15 cellular contexts compared by ENCODE assay signal in the genomic region with DNA sequence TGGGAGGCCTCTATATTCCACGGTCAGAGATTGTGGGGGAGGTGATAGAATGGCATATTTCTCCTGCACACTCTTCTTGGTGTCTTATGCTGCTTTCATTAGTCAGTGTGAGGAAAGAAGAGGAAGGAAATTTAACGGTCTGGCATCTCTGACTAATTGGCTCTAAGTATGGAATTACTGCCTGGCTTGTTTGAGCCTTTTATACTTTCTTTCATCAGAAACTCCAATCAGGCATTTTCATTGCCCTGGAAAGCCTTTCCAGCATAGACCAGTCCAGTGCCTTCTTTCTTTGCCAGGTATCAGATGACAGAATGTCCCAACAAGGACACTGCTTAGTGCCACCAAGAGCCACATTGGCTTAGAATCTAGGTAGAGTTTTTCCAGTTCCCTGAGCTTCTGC. TPM values are rescaled to one million over a fixed set of nuclear protein-coding genes. Genes with fewer than 3 reads are reported as not detected.
DNase-seq lines count a peak whose midpoint lies in the region; ATAC-seq, FAIRE-seq and TF ChIP-seq lines count a peak whose summit lies in the region.
"Had no signal": no experiment of that assay in that cellular context is flagged by ENCODE, and none has a peak within 500 bp of the region (broad histone marks: within the 10 kb centered on the region; RNA-seq: fewer than 3 reads in every experiment).

No MANE protein-coding gene starts in this region.

- H3K14ac ChIP-seq in mesenchymal stem cell (ENCODE audit: low read length in 2 of 2) = no peak overlapping the region

- H3K36me3 ChIP-seq in endothelial cell of umbilical vein (ENCODE audit: control insufficient read depth in 2 of 2, extremely low read depth in 1 of 2, insufficient read depth in 2 of 2, low read length in 2 of 2) = no peaks in the 10 kb centered on the region
- H3K36me3 ChIP-seq in mesenchymal stem cell (ENCODE audit: control insufficient read depth in 1 of 2, insufficient read depth in 2 of 2, low read depth in 1 of 2, low read length in 2 of 2) = peaks cover 0 to 36% of the 10 kb centered on the region in 2 experiments
- H3K36me3 ChIP-seq: neural progenitor cell had no signal

- H2BK12ac ChIP-seq in mesenchymal stem cell (ENCODE audit: low read length in 2 of 2) = no peak overlapping the region

- FAIRE-seq in endothelial cell of umbilical vein (lab: Jason Lieb, UNC) = peak; percentile 87

- H3K4me2 ChIP-seq in endothelial cell of umbilical vein (ENCODE audit: insufficient read depth, low read length) = peak overlapping the region; percentile 44
- no peak overlapping the region for H3K4me2 ChIP-seq in mesenchymal stem cell (ENCODE audit: low read length, poor library complexity, severe bottlenecking)

- H3K9me3 ChIP-seq in endothelial cell of umbilical vein (replicated peaks; ENCODE audit: control insufficient read depth, insufficient read depth, low read length) (no peaks in the 10 kb centered on the region), mesenchymal stem cell (ENCODE audit: control insufficient read depth, low read length) (no peaks in the 10 kb centered on the region)
- H3K9me3 ChIP-seq: testis had no signal

- no peaks in the 10 kb centered on the region for H4K20me1 ChIP-seq in endothelial cell of umbilical vein (replicated peaks; ENCODE audit: control insufficient read depth, extremely low read depth, insufficient read depth, low read length)

- no peak overlapping the region for H2BK120ac ChIP-seq in mesenchymal stem cell (ENCODE audit: low read depth, low read length)

- BruUV-seq in endothelial cell of umbilical vein (replicated peaks; lab: Mats Ljungman, UMichigan) = no TSS peak

- no peak overlapping the region for H2BK15ac ChIP-seq in mesenchymal stem cell (ENCODE audit: low read depth, poor library complexity, severe bottlenecking)

- no peak for TF ChIP-seq CTCF in AG10803 (conservative IDR thresholded peaks at IDR 0.05; ENCODE audit: low read length)
- no peak for TF ChIP-seq CTCF in endothelial cell of umbilical vein (IDR thresholded peaks at IDR 0.05; ENCODE audit: extremely low read depth in 1 of 2, insufficient read depth in 1 of 2, low read depth in 1 of 2, low read length in 2 of 2)
- no peak for TF ChIP-seq CTCF in endothelial cell (IDR thresholded peaks at IDR 0.05; ENCODE audit: unreplicated experiment)

- POLR2A ChIA-PET in endothelial cell of umbilical vein (lab: Charles Lee) = no interaction called here

- H3K9me3 Mint-ChIP-seq in endothelial cell (ENCODE audit: unreplicated experiment) = no peaks in the 10 kb centered on the region
- no peaks in the 10 kb centered on the region for H3K9me3 Mint-ChIP-seq in stimulated activated memory B cell treated with anti-CD40 and anti-IgM and Interleukin-4, amounts not matched to agents 10 μg/mL and 1 μg/mL and 100 μg/mL, for 72 hours
- H3K9me3 Mint-ChIP-seq: activated B cell treated with CpG ODN at 0.5 μM for 24 hours; activated naive CD4-positive, alpha-beta T cell treated with anti-CD3 and anti-CD28 coated beads, Interleukin-2, amount 50 U/mL, for 72 hours; H9; neural progenitor cell had no signal

- H4K91ac ChIP-seq in mesenchymal stem cell (ENCODE audit: low read length) = no peak overlapping the region

- 67% methylated on average over 2 of the region's 2 CpGs for WGBS in mesenchymal stem cell

- H3K9ac ChIP-seq in endothelial cell of umbilical vein (replicated peaks; ENCODE audit: extremely low read depth, insufficient read depth, low read length) = no peak overlapping the region
- no peak overlapping the region for H3K9ac ChIP-seq in mesenchymal stem cell (ENCODE audit: low read length)
- H3K9ac ChIP-seq: neural progenitor cell had no signal

- H3K4me3 Mint-ChIP-seq in endothelial cell (ENCODE audit: unreplicated experiment) = no peak overlapping the region
- H3K4me3 Mint-ChIP-seq in stimulated activated memory B cell treated with anti-CD40 and anti-IgM and Interleukin-4, amounts not matched to agents 10 μg/mL and 1 μg/mL and 100 μg/mL, for 72 hours = no peak overlapping the region
- H3K4me3 Mint-ChIP-seq: activated B cell treated with CpG ODN at 0.5 μM for 24 hours, H9, neural progenitor cell had no signal

- H4K8ac ChIP-seq in mesenchymal stem cell (ENCODE audit: low read length) = no peak overlapping the region

- no peak overlapping the region for H3K23ac ChIP-seq in mesenchymal stem cell (ENCODE audit: low read length in 2 of 2)

- H3K4me3 ChIP-seq in AG10803 (ENCODE audit: low read length) = no peak overlapping the region
- no peak overlapping the region for H3K4me3 ChIP-seq in endothelial cell of umbilical vein (replicated peaks in 1 of 3; ENCODE audit: insufficient read depth in 1 of 3, low read depth in 1 of 3, low read length in 3 of 3)
- no peak overlapping the region for H3K4me3 ChIP-seq in mesenchymal stem cell (ENCODE audit: insufficient read depth in 1 of 2, low read depth in 1 of 2, low read length in 2 of 2)
- H3K4me3 ChIP-seq: neural progenitor cell, testis had no signal

- H3K27ac Mint-ChIP-seq in endothelial cell (ENCODE audit: unreplicated experiment) = no peak overlapping the region
- no peak overlapping the region for H3K27ac Mint-ChIP-seq in stimulated activated memory B cell treated with anti-CD40 and anti-IgM and Interleukin-4, amounts not matched to agents 10 μg/mL and 1 μg/mL and 100 μg/mL, for 72 hours
- H3K27ac Mint-ChIP-seq: activated B cell treated with CpG ODN at 0.5 μM for 24 hours; activated naive CD4-positive, alpha-beta T cell treated with anti-CD3 and anti-CD28 coated beads, Interleukin-2, amount 50 U/mL, for 72 hours; neural progenitor cell had no signal

- no peak overlapping the region for H2BK5ac ChIP-seq in mesenchymal stem cell (ENCODE audit: low read depth, low read length, poor library complexity, severe bottlenecking)

- TF ChIP-seq POLR2A in endothelial cell of umbilical vein (IDR thresholded peaks at IDR 0.05; ENCODE audit: low read depth, low read length) = no peak

- no peak overlapping the region for H3K18ac ChIP-seq in mesenchymal stem cell (ENCODE audit: low read depth in 1 of 2, low read length in 2 of 2)

- peak overlapping the region; percentile 47 for H3K27ac ChIP-seq in endothelial cell of umbilical vein (ENCODE audit: insufficient read depth, low read depth, low read length)
- no peak overlapping the region for H3K27ac ChIP-seq in mesenchymal stem cell (ENCODE audit: low read length, poor library complexity, severe bottlenecking)
- H3K27ac ChIP-seq: neural progenitor cell, testis had no signal

- peaks cover 6% of the 10 kb centered on the region for H3K79me1 ChIP-seq in mesenchymal stem cell (replicated peaks; ENCODE audit: low read length, poor library complexity, severe bottlenecking)

- dilution Hi-C loops in endothelial cell of umbilical vein (cut with MboI; ENCODE audit: extremely low pct_ligation_motif_present, low sequenced_read_pairs) = no loop called here

- CTCF ChIA-PET in endothelial cell of umbilical vein (lab: Charles Lee) = interaction anchor here (0.9 to 1.9 kb wide), 10 partner anchors 9 to 60 kb away, joined by 3 to 9 read pairs (median 4); no protein-coding TSS in a partner anchor

- no peak for ATAC-seq in HG03342 (IDR thresholded peaks at IDR 0.05; ENCODE audit: unreplicated experiment)
- no peak for ATAC-seq in stimulated activated memory B cell treated with anti-CD40 and anti-IgM and Interleukin-4, amounts not matched to agents 10 μg/mL and 1 μg/mL and 100 μg/mL, for 72 hours
- ATAC-seq: activated naive CD4-positive, alpha-beta T cell treated with anti-CD3 and anti-CD28 coated beads, Interleukin-2, amount 50 U/mL, for 72 hours had no signal

- no peak overlapping the region for H3K4ac ChIP-seq in mesenchymal stem cell (ENCODE audit: low read depth in 1 of 2, low read length in 2 of 2)

- H2AFZ ChIP-seq in endothelial cell of umbilical vein (ENCODE audit: low read depth, low read length) = peak overlapping the region; percentile 23
- no peak overlapping the region for H2AFZ ChIP-seq in mesenchymal stem cell (ENCODE audit: low read depth, low read length)
- H2AFZ ChIP-seq: neural progenitor cell had no signal

- H2AK5ac ChIP-seq in mesenchymal stem cell (ENCODE audit: low read length, severe bottlenecking) = no peak overlapping the region

- H3K27me3 ChIP-seq in endothelial cell of umbilical vein (ENCODE audit: control insufficient read depth in 2 of 2, insufficient read depth in 2 of 2, low read length in 2 of 2) = no peaks in the 10 kb centered on the region
- H3K27me3 ChIP-seq in mesenchymal stem cell (ENCODE audit: control insufficient read depth in 1 of 2, insufficient read depth in 1 of 2, low read length in 2 of 2) = no peaks in the 10 kb centered on the region
- H3K27me3 ChIP-seq: neural progenitor cell, testis had no signal

- intact Hi-C loops in endothelial cell of umbilical vein (cut with micrococcal nuclease) = no loop called here

- peaks cover 3% of the 10 kb centered on the region for H3K36me3 Mint-ChIP-seq in endothelial cell (ENCODE audit: low read depth, unreplicated experiment)
- H3K36me3 Mint-ChIP-seq in stimulated activated memory B cell treated with anti-CD40 and anti-IgM and Interleukin-4, amounts not matched to agents 10 μg/mL and 1 μg/mL and 100 μg/mL, for 72 hours = peaks cover 44% of the 10 kb centered on the region
- H3K36me3 Mint-ChIP-seq: activated naive CD4-positive, alpha-beta T cell treated with anti-CD3 and anti-CD28 coated beads, Interleukin-2, amount 50 U/mL, for 72 hours had no signal

- no peaks in the 10 kb centered on the region for H3K79me2 ChIP-seq in endothelial cell of umbilical vein (ENCODE audit: control insufficient read depth, insufficient read depth, low read length)

- DNase-seq in AG10803 (ENCODE audit: low read depth) (peak; percentile 53), Kasumi-1 (lab: John Stamatoyannopoulos, UW) (peak; percentile 67 to 74), endothelial cell of umbilical vein (ENCODE audit: low read depth, low spot score) (peak; percentile 83), mesenchymal stem cell (peak; percentile 18), endothelial cell (ENCODE audit: low spot score) (no peak), islet precursor cell (no peak)
- DNase-seq: activated B cell treated with CpG ODN at 0.5 μM for 24 hours; H9; NK-92 treated with Interleukin-12 subunit alpha and Interleukin-12 subunit beta, amount 100 ng/mL, for 24 hours; stimulated activated CD4-positive, alpha-beta T cell treated with anti-CD3 and anti-CD28 coated beads, Interleukin-15, amount 100 ng/mL, for 24 hours; testis had no signal

- H3K4me1 Mint-ChIP-seq in endothelial cell (ENCODE audit: unreplicated experiment) = peaks cover 3% of the 10 kb centered on the region
- H3K4me1 Mint-ChIP-seq in stimulated activated memory B cell treated with anti-CD40 and anti-IgM and Interleukin-4, amounts not matched to agents 10 μg/mL and 1 μg/mL and 100 μg/mL, for 72 hours = peaks cover 7% of the 10 kb centered on the region

- H3K9me1 ChIP-seq in endothelial cell of umbilical vein (replicated peaks; ENCODE audit: control insufficient read depth, extremely low read depth, insufficient read depth, low read length) = no peaks in the 10 kb centered on the region

- H3K4me1 ChIP-seq in endothelial cell of umbilical vein (ENCODE audit: control insufficient read depth, extremely low read depth, insufficient read depth, low read length) = peaks cover 14% of the 10 kb centered on the region
- H3K4me1 ChIP-seq in mesenchymal stem cell (ENCODE audit: control insufficient read depth, insufficient read depth, low read depth, low read length) = peaks cover 4% of the 10 kb centered on the region
- H3K4me1 ChIP-seq: testis had no signal

- no peaks in the 10 kb centered on the region for H3K27me3 Mint-ChIP-seq in endothelial cell (ENCODE audit: unreplicated experiment)
- H3K27me3 Mint-ChIP-seq in stimulated activated memory B cell treated with anti-CD40 and anti-IgM and Interleukin-4, amounts not matched to agents 10 μg/mL and 1 μg/mL and 100 μg/mL, for 72 hours = no peaks in the 10 kb centered on the region
- H3K27me3 Mint-ChIP-seq: activated B cell treated with CpG ODN at 0.5 μM for 24 hours had no signal

RNA-seq across cellular contexts. Expression of a gene that starts 30.2 kb away (rescaled TPM):
- total RNA-seq in endothelial cell of umbilical vein (28.9 and 36.0 TPM in 2 replicates), endothelial cell (ENCODE audit: unreplicated experiment) (21.7 TPM)
- polyA plus RNA-seq in endothelial cell of umbilical vein = 41.5 and 50.4 TPM in 2 replicates
- polyA plus RNA-seq in endothelial cell of umbilical vein (2011; cell fraction: cytosol; rRNA removed) = 26.3 and 29.5 TPM in 2 replicates
- polyA plus RNA-seq in endothelial cell of umbilical vein (2011; cell fraction: nucleus; rRNA removed) = 6.8 and 12.5 TPM in 2 replicates
- polyA plus RNA-seq in endothelial cell of umbilical vein (2012) = 22.8 and 28.5 TPM in 2 replicates
- 22.2 and 29.3 TPM in 2 replicates for polyA minus RNA-seq in endothelial cell of umbilical vein
- polyA minus RNA-seq in endothelial cell of umbilical vein (2011; cell fraction: cytosol; rRNA and poly(A)+ RNA removed) = 64.1 TPM
- 5.0 and 6.4 TPM in 2 replicates for polyA minus RNA-seq in endothelial cell of umbilical vein (2011; cell fraction: nucleus; rRNA and poly(A)+ RNA removed)
- 40.5 TPM for polyA plus RNA-seq in mesenchymal stem cell (2013, experiment 1 of 2)
- polyA plus RNA-seq in mesenchymal stem cell (2013, experiment 2 of 2) = 40.9 TPM

Comparison
In these comparisons a context has a peak if more than half of its experiments do, and no peak if none do; other contexts are left out.
1. DNase-seq: peak in AG10803 (single experiment), Kasumi-1 (2 of 2), endothelial cell of umbilical vein (single experiment) and mesenchymal stem cell (single experiment); none in endothelial cell (single experiment) and islet precursor cell (single experiment).